In the genomic region with DNA sequence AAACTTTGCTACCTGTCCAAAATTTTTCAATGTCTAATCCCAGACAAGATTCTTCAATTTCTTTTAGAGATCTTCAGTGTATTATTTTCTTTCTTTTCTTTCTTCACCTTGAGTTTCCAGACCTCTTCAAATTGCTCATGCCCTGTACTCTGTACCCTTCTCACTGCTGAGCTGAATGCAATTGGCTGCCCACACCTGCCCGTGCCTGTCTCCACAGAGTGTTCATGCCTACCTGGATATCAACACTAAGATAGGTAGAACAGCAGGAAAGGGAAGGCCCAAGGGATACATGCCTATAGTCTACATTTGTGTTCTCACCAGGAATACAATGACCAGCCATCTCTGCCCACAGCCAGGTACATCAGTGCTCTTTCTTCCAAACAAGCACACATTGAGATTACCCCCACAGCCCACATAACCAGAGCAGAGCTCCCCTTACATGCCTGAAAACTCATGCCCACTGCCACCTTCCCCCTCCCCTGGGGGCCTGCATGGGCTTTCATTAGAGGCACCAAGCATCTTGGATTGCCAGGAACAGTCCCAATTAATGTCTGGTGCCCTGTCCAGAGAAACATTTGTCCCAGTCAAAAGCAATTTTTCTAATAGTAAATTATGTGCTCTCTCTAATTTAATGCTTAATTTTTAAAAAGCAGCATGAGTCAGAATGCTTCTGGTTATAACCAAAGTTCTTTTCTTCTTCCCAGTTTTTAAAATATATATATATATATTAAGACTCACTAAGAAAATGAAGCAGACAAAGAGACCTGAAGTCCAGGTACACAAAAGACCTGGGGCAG, we compare ENCODE assay signal across 8 cellular contexts.
"Had no signal": no experiment of that assay in that cellular context is flagged by ENCODE, and none has a peak within 500 bp of the region (broad histone marks: within the 10 kb centered on the region; RNA-seq: fewer than 3 reads in every experiment).

No MANE protein-coding gene starts in this region.

- H3K9ac ChIP-seq: GM23248 had no signal

- H3K36me3 ChIP-seq: HAP-1 had no signal

- H2AFZ ChIP-seq: GM23248 had no signal

- H3K9me3 ChIP-seq: HAP-1 had no signal

- H3K4me3 ChIP-seq: GM23248, HAP-1 had no signal

- FAIRE-seq: HepG2 had no signal

- H3K27ac ChIP-seq: GM23248, HL-60 had no signal

- DNase-seq: GM23248, GOT3, H7, HFFc6 had no signal

- H3K4me1 ChIP-seq: HAP-1 had no signal

- ATAC-seq: HCT116, HepG2 had no signal
